1 cellular context compared by ENCODE assay signal in genomic region chr2:238267884-238268680, GRCh38.
A peak's percentile ranks its signal among the peaks of the same experiment; 100 is the strongest.
TF ChIP-seq lines count a peak whose summit lies in the region.

No MANE protein-coding gene starts in this region.

TF ChIP-seq in HepG2, 621 proteins besides CTCF, POLR2A, EP300 and RAD21:
- peak; percentile 35 for TF ChIP-seq AGO2 (optimal IDR thresholded peaks at IDR 0.05; ENCODE audit: low read depth, low read length)
- TF ChIP-seq ZFP91 (CRISPR knock-in tag; IDR thresholded peaks at IDR 0.05; ENCODE audit: borderline replicate concordance) = peak; percentile 19; the same call in 1 of the 2 replicates
- no peak for TF ChIP-seq MLLT10 (CRISPR knock-in tag; IDR thresholded peaks at IDR 0.05)
- no peak for TF ChIP-seq ZNF34 (CRISPR knock-in tag; IDR thresholded peaks at IDR 0.05; ENCODE audit: borderline replicate concordance)
- no peak for TF ChIP-seq ZNF597 (CRISPR knock-in tag; IDR thresholded peaks at IDR 0.05)
- no peak for TF ChIP-seq ZNF7 (CRISPR knock-in tag; IDR thresholded peaks at IDR 0.05)
- no peak for TF ChIP-seq NFE2L1 (CRISPR knock-in tag; IDR thresholded peaks at IDR 0.05; ENCODE audit: borderline replicate concordance)
- TF ChIP-seq ZNF331 (CRISPR knock-in tag; IDR thresholded peaks at IDR 0.05) = no peak
- no peak for TF ChIP-seq ETV6 (CRISPR knock-in tag; conservative IDR thresholded peaks at IDR 0.05)
- 0 out of 2 replicates have a peak, but pooled peaks have one; percentile 20 for TF ChIP-seq STAG1 (CRISPR knock-in tag; IDR thresholded peaks at IDR 0.05)
- TF ChIP-seq SRSF4 (IDR thresholded peaks at IDR 0.05; ENCODE audit: low read depth, low read length, poor library complexity, severe bottlenecking) = no peak
- TF ChIP-seq ZNF710 (CRISPR knock-in tag; IDR thresholded peaks at IDR 0.05; ENCODE audit: borderline replicate concordance) = no peak
